In genomic region chr1:29506678-29507225, GRCh38 we compare ENCODE assay signal across 18 cellular contexts.
DNase-seq lines count a peak whose midpoint lies in the region; ATAC-seq and TF ChIP-seq lines count a peak whose summit lies in the region.
"Had no signal": no experiment of that assay in that cellular context is flagged by ENCODE, and none has a peak within 500 bp of the region (broad histone marks: within the 10 kb centered on the region; RNA-seq: fewer than 3 reads in every experiment).

No MANE protein-coding gene starts in this region.

- H3K36me3 Mint-ChIP-seq in activated CD8-positive, alpha-beta memory T cell treated with anti-CD3 and anti-CD28 coated beads, Interleukin-2, amount 10 ng/mL, durations not matched to agents 7 days and 5 days = no peaks in the 10 kb centered on the region
- H3K36me3 Mint-ChIP-seq: CD8-positive, alpha-beta memory T cell had no signal

- DNase-seq in activated CD8-positive, alpha-beta memory T cell treated with anti-CD3 and anti-CD28 coated beads for 24 hours = peak; percentile 37
- no peak for DNase-seq in activated CD8-positive, alpha-beta memory T cell treated with anti-CD3 and anti-CD28 coated beads, Interleukin-2, amount 50 U/mL, for 4 hours
- DNase-seq in activated CD8-positive, alpha-beta memory T cell treated with anti-CD3 and anti-CD28 coated beads, Interleukin-2, amount 10 ng/mL, durations not matched to agents 7 days and 5 days = peak; percentile 22
- DNase-seq in islet precursor cell (peak; percentile 28), stomach (peak; percentile 13), DMS153 (lab: John Stamatoyannopoulos, UW) (no peak)
- DNase-seq: DMS79 treated with DMSO at 0.1 percent for 48 hours, GM23248, KG1, NCI-H146, NCI-H2107, NCI-H446, SJCRH30 had no signal

- H3K36me3 ChIP-seq in stomach = no peaks in the 10 kb centered on the region
- H3K36me3 ChIP-seq: BLaER1 treated with 17β-estradiol and CSF1 and Interleukin-3, amounts not matched to agents 10 nM and 100 nM; SJCRH30 had no signal

- WGBS in stomach, 5 donors = 79 to 85% (median 84%) methylated on average over 11 to 12 of the region's 12 CpGs

- peaks cover 0 to 11% (median 4%) of the 10 kb centered on the region in 4 donors for H3K4me1 ChIP-seq in stomach
- H3K4me1 ChIP-seq: SJCRH30 had no signal

- H3K27me3 Mint-ChIP-seq in activated CD8-positive, alpha-beta memory T cell treated with anti-CD3 and anti-CD28 coated beads, Interleukin-2, amount 10 ng/mL, durations not matched to agents 7 days and 5 days = peaks cover 16% of the 10 kb centered on the region

- no peak for TF ChIP-seq POLR2A in stomach (IDR thresholded peaks at IDR 0.05)

- intact Hi-C loops in stomach (cut with DNase I; ENCODE audit: low total_unique reads) = no loop called here

- peaks cover 0 to 19% (median 4%) of the 10 kb centered on the region in 3 donors for H3K27me3 ChIP-seq in stomach
- H3K27me3 ChIP-seq: BLaER1 treated with 17β-estradiol and CSF1 and Interleukin-3, amounts not matched to agents 10 nM and 100 nM; SJCRH30 had no signal

- no peak overlapping the region for H3K27ac ChIP-seq in stomach
- H3K27ac ChIP-seq: BLaER1 treated with 17β-estradiol and CSF1 and Interleukin-3, amounts not matched to agents 10 nM and 100 nM; GM23248; RWPE1; SJCRH30 had no signal

- no peak overlapping the region for H3K4me3 ChIP-seq in stomach
- H3K4me3 ChIP-seq: BLaER1 treated with 17β-estradiol and CSF1 and Interleukin-3, amounts not matched to agents 10 nM and 100 nM; GM23248; SJCRH30 had no signal

- no peak overlapping the region for H3K27ac Mint-ChIP-seq in activated CD8-positive, alpha-beta memory T cell treated with anti-CD3 and anti-CD28 coated beads, Interleukin-2, amount 10 ng/mL, durations not matched to agents 7 days and 5 days
- H3K27ac Mint-ChIP-seq: CD8-positive, alpha-beta memory T cell had no signal

- H3K9me3 Mint-ChIP-seq in activated CD8-positive, alpha-beta memory T cell treated with anti-CD3 and anti-CD28 coated beads, Interleukin-2, amount 10 ng/mL, durations not matched to agents 7 days and 5 days (ENCODE audit: low read depth) = no peaks in the 10 kb centered on the region

- no peaks in the 10 kb centered on the region for H3K9me3 ChIP-seq in stomach
- H3K9me3 ChIP-seq: BLaER1 treated with 17β-estradiol and CSF1 and Interleukin-3, amounts not matched to agents 10 nM and 100 nM; SJCRH30 had no signal

- H3K4me3 Mint-ChIP-seq in activated CD8-positive, alpha-beta memory T cell treated with anti-CD3 and anti-CD28 coated beads, Interleukin-2, amount 10 ng/mL, durations not matched to agents 7 days and 5 days = no peak overlapping the region

- CTCF ChIA-PET in activated CD8-positive, alpha-beta memory T cell treated with anti-CD3 and anti-CD28 coated beads, Interleukin-2, amount 10 ng/mL, durations not matched to agents 7 days and 5 days (lab: Charles Lee) = no interaction called here

- no peak for TF ChIP-seq CTCF in stomach (IDR thresholded peaks at IDR 0.05)

- no peak for TF ChIP-seq EP300 in stomach (IDR thresholded peaks at IDR 0.05)

- no peaks in the 10 kb centered on the region for H3K4me1 Mint-ChIP-seq in activated CD8-positive, alpha-beta memory T cell treated with anti-CD3 and anti-CD28 coated beads, Interleukin-2, amount 10 ng/mL, durations not matched to agents 7 days and 5 days
- H3K4me1 Mint-ChIP-seq: CD8-positive, alpha-beta memory T cell had no signal

- ATAC-seq in activated CD8-positive, alpha-beta memory T cell treated with anti-CD3 and anti-CD28 coated beads, Interleukin-2, amount 10 ng/mL, durations not matched to agents 7 days and 5 days = no peak
- ATAC-seq in HG03521 (IDR thresholded peaks at IDR 0.05; ENCODE audit: unreplicated experiment) (no peak), HG02588 (IDR thresholded peaks at IDR 0.05; ENCODE audit: unreplicated experiment) (no peak)

Comparison
In these comparisons a context has a peak if more than half of its experiments do, and no peak if none do; other contexts are left out.
1. DNase-seq: peak in activated CD8-positive, alpha-beta memory T cell treated with anti-CD3 and anti-CD28 coated beads for 24 hours (single experiment), activated CD8-positive, alpha-beta memory T cell treated with anti-CD3 and anti-CD28 coated beads, Interleukin-2, amount 10 ng/mL, durations not matched to agents 7 days and 5 days (single experiment), islet precursor cell (single experiment) and stomach (single experiment); none in activated CD8-positive, alpha-beta memory T cell treated with anti-CD3 and anti-CD28 coated beads, Interleukin-2, amount 50 U/mL, for 4 hours (single experiment) and DMS153 (single experiment).